Comparison of ENCODE assay signal across 24 cellular contexts in genomic region chr12:121937654-121938053, GRCh38.
"Had no signal": no experiment of that assay in that cellular context is flagged by ENCODE, and none has a peak within 500 bp of the region (broad histone marks: within the 10 kb centered on the region; RNA-seq: fewer than 3 reads in every experiment).

No MANE protein-coding gene starts in this region.

- H3K27ac Mint-ChIP-seq: activated CD4-positive, alpha-beta memory T cell treated with anti-CD3 and anti-CD28 coated beads, Interleukin-2, amount 10 ng/mL, durations not matched to agents 7 days and 5 days; activated naive CD4-positive, alpha-beta T cell treated with anti-CD3 and anti-CD28 coated beads for 36 hours; activated naive CD8-positive, alpha-beta T cell treated with anti-CD3 and anti-CD28 coated beads for 36 hours had no signal

- H3K27ac ChIP-seq: breast epithelium, Peyer's patch, RWPE1, SJCRH30, VCaP had no signal

- H3K9me3 Mint-ChIP-seq: activated CD4-positive, alpha-beta memory T cell treated with anti-CD3 and anti-CD28 coated beads, Interleukin-2, amount 10 ng/mL, durations not matched to agents 7 days and 5 days; activated naive CD4-positive, alpha-beta T cell treated with anti-CD3 and anti-CD28 coated beads for 36 hours had no signal

- H3K9ac ChIP-seq: SK-N-SH had no signal

- H3K9me3 ChIP-seq: breast epithelium, Peyer's patch, SJCRH30, SK-N-SH had no signal

- H3K4me2 ChIP-seq: SK-N-SH had no signal

- H3K4me1 ChIP-seq: breast epithelium, Peyer's patch, SJCRH30 had no signal

- H3K4me3 ChIP-seq: breast epithelium, Peyer's patch, SJCRH30 had no signal

- H3K4me3 Mint-ChIP-seq: activated CD4-positive, alpha-beta memory T cell treated with anti-CD3 and anti-CD28 coated beads, Interleukin-2, amount 10 ng/mL, durations not matched to agents 7 days and 5 days; activated naive CD4-positive, alpha-beta T cell treated with anti-CD3 and anti-CD28 coated beads for 36 hours; activated naive CD8-positive, alpha-beta T cell treated with anti-CD3 and anti-CD28 coated beads for 36 hours had no signal

- H3K36me3 ChIP-seq: breast epithelium, Peyer's patch, SJCRH30 had no signal

- DNase-seq: activated CD4-positive, alpha-beta memory T cell treated with anti-CD3 and anti-CD28 coated beads, Interleukin-2, amount 10 ng/mL, durations not matched to agents 7 days and 5 days; activated CD4-positive, alpha-beta T cell treated with anti-CD3 and anti-CD28 coated beads for 48 hours; activated CD8-positive, alpha-beta memory T cell treated with anti-CD3 and anti-CD28 coated beads, Interleukin-2, amount 50 U/mL, for 48 hours; activated effector memory CD4-positive, alpha-beta T cell treated with anti-CD3 and anti-CD28 coated beads, Interleukin-2, amount 50 U/mL, for 16 hours; activated naive CD4-positive, alpha-beta T cell treated with anti-CD3 and anti-CD28 coated beads for 36 hours; activated naive CD8-positive, alpha-beta T cell treated with anti-CD3 and anti-CD28 coated beads for 36 hours; activated T-cell treated with anti-CD3 and anti-CD28 coated beads, Interleukin-2, amount 50 U/mL, for 1 hour; aorta; central memory CD4-positive, alpha-beta T cell; Kasumi-1; KBM-7; NCI-H146; NCI-H187 treated with DMSO at 0.1 percent for 48 hours; NCI-H2081 treated with DMSO at 0.1 percent for 48 hours; NCI-H446; NCI-H524; Peyer's patch; Right ventricle myocardium superior; SJCRH30; SK-N-SH; T-helper 1 cell had no signal

- H3K27me3 Mint-ChIP-seq: activated CD4-positive, alpha-beta memory T cell treated with anti-CD3 and anti-CD28 coated beads, Interleukin-2, amount 10 ng/mL, durations not matched to agents 7 days and 5 days; activated naive CD8-positive, alpha-beta T cell treated with anti-CD3 and anti-CD28 coated beads for 36 hours had no signal

- H3K27me3 ChIP-seq: breast epithelium, Peyer's patch, SJCRH30 had no signal
